8 cellular contexts compared by ENCODE assay signal in genomic region chr1:26279598-26280332, GRCh38. TPM values are rescaled to one million over a fixed set of nuclear protein-coding genes. Genes with fewer than 3 reads are reported as not detected.
DNase-seq lines count a peak whose midpoint lies in the region; ATAC-seq, FAIRE-seq and TF ChIP-seq lines count a peak whose summit lies in the region.

Gene SH3BGRL3 (plus strand): TSS chr1:26280086. CDS start chr1:26280156, 70 bp downstream.

- H3K27ac ChIP-seq in HEK293 (ENCODE audit: extremely low read depth, low read depth, low read length) = 0 out of 2 replicates have a peak within 1 kb of the TSS, but pooled peaks have one; percentile 7

- no peak for FAIRE-seq in urothelium cell line (lab: Jason Lieb, UNC)

- POLR2A ChIA-PET in HEK293 (lab: Yijun Ruan, JAX) = interaction anchor here (1.0 to 1.8 kb wide), 4 partner anchors 38 to 168 kb away, joined by 4 to 6 read pairs (median 5); partner anchors contain the start of genes CD52, DHDDS and PDIK1L

- 0 out of 2 replicates have a peak, but pooled peaks cover 3% of the 10 kb centered on the region for H3K4me1 ChIP-seq in HEK293 (ENCODE audit: control insufficient read depth, insufficient read depth, low read length)

- intact Hi-C loops in left ventricle myocardium superior (cut with micrococcal nuclease) = loop anchor here (5.0 kb wide), 1 partner anchor 43 kb away; no protein-coding TSS in a partner anchor

- CTCF ChIA-PET in HEK293 (lab: Yijun Ruan, JAX) = interaction anchor here (0.5 to 3.6 kb wide), 16 partner anchors 10 to 175 kb away, joined by 3 to 30 read pairs (median 4); no protein-coding TSS in a partner anchor

- peak; percentile 92 for TF ChIP-seq CTCF in HEK293 (tag by site-specific recombination; IDR thresholded peaks at IDR 0.05)

- H3K36me3 ChIP-seq in HEK293 (ENCODE audit: control insufficient read depth in 2 of 2, insufficient read depth in 1 of 2, low read length in 2 of 2) = peaks cover 4 to 63% of the 10 kb centered on the region in 2 experiments; a peak in 1 of 3 replicates

- DNase-seq in NCI-H1092 (lab: John Stamatoyannopoulos, UW) (peak; percentile 69), T-helper 2 cell (peak; percentile 69 to 92 (median 82)), amygdala (lab: John Stamatoyannopoulos, UW) (peak in 53 of 56 donors; percentile 17 to 90 (median 72)), left ventricle myocardium superior (peak; percentile 95), pulmonary artery endothelial cell (ENCODE audit: low read depth, low spot score) (peak; percentile 40), urothelium cell line (ENCODE audit: low spot score) (peak; percentile 93)

- peak; percentile 81 for ATAC-seq in left ventricle myocardium superior

- no peaks in the 10 kb centered on the region for H3K9me3 ChIP-seq in HEK293 (ENCODE audit: control insufficient read depth, insufficient read depth, low read depth, low read length)

- H3K4me3 ChIP-seq in GM08714 (ENCODE audit: low read length) (peak within 1 kb of the TSS; percentile 85), HEK293 (ENCODE audit: low read depth, low read length) (peak within 1 kb of the TSS; percentile 63)

TF ChIP-seq in HEK293, 187 proteins besides CTCF, POLR2A, EP300 and RAD21 (continues in another document):
- TF ChIP-seq ZNF2 (tag by site-specific recombination; IDR thresholded peaks at IDR 0.05) (peak; percentile 77; the same call in 1 of the 2 replicates), PRDM10 (tag by site-specific recombination; IDR thresholded peaks at IDR 0.05) (0 out of 2 replicates have a peak, but pooled peaks have one; percentile 33), YY2 (tag by site-specific recombination; IDR thresholded peaks at IDR 0.05) (no peak), GFI1B (tag by site-specific recombination; IDR thresholded peaks at IDR 0.05) (no peak), MEIS1 (CRISPR knock-in tag; IDR thresholded peaks at IDR 0.05; ENCODE audit: borderline replicate concordance) (no peak), WT1 (tag by site-specific recombination; IDR thresholded peaks at IDR 0.05) (peak; percentile 7), ZNF76 (tag by site-specific recombination; IDR thresholded peaks at IDR 0.05; ENCODE audit: borderline replicate concordance, low read depth) (peak; percentile 42; the same call in 1 of the 2 replicates), ZNF19 (tag by site-specific recombination; IDR thresholded peaks at IDR 0.05; ENCODE audit: low read depth) (no peak), KLF7 (tag by site-specific recombination; IDR thresholded peaks at IDR 0.05; ENCODE audit: borderline replicate concordance) (peak; percentile 87), BCL11B (tag by site-specific recombination; IDR thresholded peaks at IDR 0.05; ENCODE audit: low read depth) (0 out of 2 replicates have a peak, but pooled peaks have one; percentile 25), ZNF548 (tag by site-specific recombination; IDR thresholded peaks at IDR 0.05) (no peak), ZFP69B (tag by site-specific recombination; IDR thresholded peaks at IDR 0.05) (peak; percentile 86), KLF16 (tag by site-specific recombination; IDR thresholded peaks at IDR 0.05) (peak; percentile 85), OSR2 (tag by site-specific recombination; IDR thresholded peaks at IDR 0.05) (peak; percentile 74), ZEB2 (tag by site-specific recombination; IDR thresholded peaks at IDR 0.05) (peak; percentile 54; the same call in 1 of the 2 replicates), YY1 (tag by site-specific recombination; IDR thresholded peaks at IDR 0.05) (no peak; the same call in 1 of the 2 replicates), TRIM28 (IDR thresholded peaks at IDR 0.05; ENCODE audit: borderline replicate concordance, low read length) (peak; percentile 70; the same call in 1 of the 2 replicates), ZFHX2 (tag by site-specific recombination; conservative IDR thresholded peaks at IDR 0.05) (peak; percentile 71; the same call in 1 of the 2 replicates), AEBP2 (tag by site-specific recombination; IDR thresholded peaks at IDR 0.05; ENCODE audit: borderline replicate concordance) (no peak), GLIS1 (tag by site-specific recombination; IDR thresholded peaks at IDR 0.05) (peak; percentile 88), ZNF561 (tag by site-specific recombination; IDR thresholded peaks at IDR 0.05; ENCODE audit: borderline replicate concordance) (peak; percentile 100), IKZF3 (tag by site-specific recombination; IDR thresholded peaks at IDR 0.05) (0 out of 2 replicates have a peak, but pooled peaks have one; percentile 30), GLIS2 (tag by site-specific recombination; IDR thresholded peaks at IDR 0.05) (peak; percentile 89), ZXDB (tag by site-specific recombination; IDR thresholded peaks at IDR 0.05) (peak; percentile 80; the same call in 1 of the 2 replicates), ZNF843 (tag by site-specific recombination; IDR thresholded peaks at IDR 0.05) (0 out of 2 replicates have a peak, but pooled peaks have one; percentile 71)
- TF ChIP-seq, protein P1, sequence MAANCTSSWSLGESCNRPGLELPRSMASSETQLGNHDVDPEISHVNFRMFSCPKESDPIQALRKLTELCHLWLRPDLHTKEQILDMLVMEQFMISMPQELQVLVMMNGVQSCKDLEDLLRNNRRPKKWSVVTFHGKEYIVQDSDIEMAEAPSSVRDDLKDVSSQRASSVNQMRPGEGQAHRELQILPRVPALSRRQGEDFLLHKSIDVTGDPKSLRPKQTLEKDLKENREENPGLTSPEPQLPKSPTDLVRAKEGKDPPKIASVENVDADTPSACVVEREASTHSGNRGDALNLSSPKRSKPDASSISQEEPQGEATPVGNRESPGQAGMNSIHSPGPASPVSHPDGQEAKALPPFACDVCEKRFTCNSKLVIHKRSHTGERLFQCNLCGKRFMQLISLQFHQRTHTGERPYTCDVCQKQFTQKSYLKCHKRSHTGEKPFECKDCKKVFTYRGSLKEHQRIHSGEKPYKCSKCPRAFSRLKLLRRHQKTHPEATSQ (tag by site-specific recombination; IDR thresholded peaks at IDR 0.05) = 0 out of 2 replicates have a peak, but pooled peaks have one; percentile 46
- TF ChIP-seq, protein P2, sequence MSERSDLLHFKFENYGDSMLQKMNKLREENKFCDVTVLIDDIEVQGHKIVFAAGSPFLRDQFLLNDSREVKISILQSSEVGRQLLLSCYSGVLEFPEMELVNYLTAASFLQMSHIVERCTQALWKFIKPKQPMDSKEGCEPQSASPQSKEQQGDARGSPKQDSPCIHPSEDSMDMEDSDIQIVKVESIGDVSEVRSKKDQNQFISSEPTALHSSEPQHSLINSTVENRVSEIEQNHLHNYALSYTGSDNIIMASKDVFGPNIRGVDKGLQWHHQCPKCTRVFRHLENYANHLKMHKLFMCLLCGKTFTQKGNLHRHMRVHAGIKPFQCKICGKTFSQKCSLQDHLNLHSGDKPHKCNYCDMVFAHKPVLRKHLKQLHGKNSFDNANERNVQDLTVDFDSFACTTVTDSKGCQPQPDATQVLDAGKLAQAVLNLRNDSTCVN (tag by site-specific recombination; optimal IDR thresholded peaks at IDR 0.05) = peak; percentile 98

RNA-seq across cellular contexts. Expression of gene SH3BGRL3, which starts in this region (rescaled TPM):
- total RNA-seq in left ventricle myocardium superior (34.7 TPM), pulmonary artery endothelial cell (29.7 and 35.7 TPM in 2 replicates)

Comparison
In these comparisons a context has a peak if more than half of its experiments do, and no peak if none do; other contexts are left out.
1. Peak in every context shown above with its lines: DNase-seq, ATAC-seq, H3K4me3 ChIP-seq and H3K27ac ChIP-seq.
2. DNase-seq: peak in every context shown above with its lines; median percentile 95 in left ventricle myocardium superior; 93 in urothelium cell line; 82 in T-helper 2 cell; 72 in amygdala; 69 in NCI-H1092; 40 in pulmonary artery endothelial cell.